Comparison of ENCODE assay signal across 8 cellular contexts in the genomic region with DNA sequence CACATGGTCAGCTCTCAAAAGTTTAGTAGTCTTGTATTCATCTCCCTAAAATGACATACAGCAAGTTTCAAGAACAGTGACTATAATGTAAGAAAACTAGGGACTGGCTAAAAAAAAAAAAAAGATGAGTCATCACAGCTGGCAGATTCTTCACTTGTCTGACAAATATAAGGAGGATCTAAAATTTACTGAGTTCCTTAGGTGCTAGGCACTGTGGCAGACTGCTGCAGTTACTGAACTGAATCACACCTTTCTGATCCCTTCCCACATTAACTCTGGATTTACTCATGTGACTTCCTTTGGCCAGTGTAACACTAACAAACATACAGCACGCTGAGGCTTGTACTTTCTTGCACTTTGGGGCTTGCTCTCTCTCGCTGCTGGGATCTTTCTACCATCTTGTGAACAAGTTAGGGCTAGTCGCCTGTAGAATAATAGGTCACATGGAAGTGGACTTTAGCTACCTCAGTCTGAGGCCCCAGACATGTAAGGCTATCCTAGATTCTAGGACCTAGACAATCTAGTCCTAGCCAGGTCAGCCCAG. TPM values are rescaled to one million over a fixed set of nuclear protein-coding genes. Genes with fewer than 3 reads are reported as not detected.
DNase-seq lines count a peak whose midpoint lies in the region; ATAC-seq and TF ChIP-seq lines count a peak whose summit lies in the region.

No MANE protein-coding gene starts in this region.

- WGBS in sigmoid colon, 2 donors, result 76 to 83% methylated on average over 3 of the region's 3 CpGs

- H3K36me3 ChIP-seq in DND-41 (ENCODE audit: insufficient read depth, low read length) (peaks cover 47% of the 10 kb centered on the region), sigmoid colon (no peaks in the 10 kb centered on the region)

- TF ChIP-seq EP300 in sigmoid colon (IDR thresholded peaks at IDR 0.05), result no peak

- no peak overlapping the region for H3K9ac ChIP-seq in DND-41 (ENCODE audit: low read depth, low read length)

- TF ChIP-seq CTCF in DND-41 (IDR thresholded peaks at IDR 0.05; ENCODE audit: borderline replicate concordance, extremely low read depth, low read length, poor library complexity, severe bottlenecking) (no peak), sigmoid colon (IDR thresholded peaks at IDR 0.05) (no peak)

- H3K27ac ChIP-seq in DND-41 (ENCODE audit: low read length), result no peak overlapping the region; the same call in 1 of the 2 replicates
- H3K27ac ChIP-seq in sigmoid colon, result peak overlapping the region in 1 of 4 donors; percentile 23

- peaks cover 3% of the 10 kb centered on the region; the same call in 1 of the 2 replicates for H4K20me1 ChIP-seq in DND-41 (ENCODE audit: insufficient read depth, low read length)

- no peak for DNase-seq in DND-41
- DNase-seq in activated CD4-positive, alpha-beta T cell treated with anti-CD3 and anti-CD28 coated beads, Interleukin-2, amount 50 U/mL, for 48 hours, result peak; percentile 10 to 23
- peak; percentile 72 for DNase-seq in glomerular visceral epithelial cell (ENCODE audit: extremely low spot score)
- peak; percentile 57 for DNase-seq in superior temporal gyrus (ENCODE audit: extremely low spot score)
- no peak for DNase-seq in sigmoid colon
- DNase-seq in SKM-1 treated with dmso at 0.1 percent for 144 hours (lab: John Stamatoyannopoulos, UW; ENCODE audit: unreplicated experiment), result no peak

- peak; percentile 65 for ATAC-seq in DND-41 (ENCODE audit: insufficient read depth, low read depth)
- peak; percentile 49 for ATAC-seq in HG02885 (IDR thresholded peaks at IDR 0.05; ENCODE audit: poor library complexity, unreplicated experiment)
- no peak for ATAC-seq in GM21576 (IDR thresholded peaks at IDR 0.05; ENCODE audit: unreplicated experiment)

- no peaks in the 10 kb centered on the region for H3K27me3 ChIP-seq in DND-41 (ENCODE audit: insufficient read depth, low read length, poor library complexity)
- no peaks in the 10 kb centered on the region for H3K27me3 ChIP-seq in sigmoid colon

- no peak overlapping the region for H3K4me2 ChIP-seq in DND-41 (ENCODE audit: insufficient read depth, low read length)

- H3K9me3 ChIP-seq in DND-41 (ENCODE audit: insufficient read depth, low read length, severe bottlenecking) (no peaks in the 10 kb centered on the region), sigmoid colon (no peaks in the 10 kb centered on the region)

- H3K4me3 ChIP-seq in DND-41 (ENCODE audit: low read depth in 1 of 2, low read length in 2 of 2), result no peak overlapping the region
- H3K4me3 ChIP-seq in sigmoid colon, result no peak overlapping the region

- intact Hi-C loops in sigmoid colon (cut with DNase I), result no loop called here

- H3K4me1 ChIP-seq in DND-41 (ENCODE audit: insufficient read depth, low read length) (no peaks in the 10 kb centered on the region), sigmoid colon (peaks cover 0 to 19% (median 14%) of the 10 kb centered on the region in 4 donors)

- H3K79me2 ChIP-seq in DND-41 (ENCODE audit: insufficient read depth, low read length), result peaks cover 86% of the 10 kb centered on the region

- TF ChIP-seq POLR2A in sigmoid colon (IDR thresholded peaks at IDR 0.05), result no peak

- H2AFZ ChIP-seq in DND-41 (ENCODE audit: low read depth, low read length), result no peak overlapping the region

RNA-seq across cellular contexts. Expression of a gene that starts 32.1 kb away (rescaled TPM):
- total RNA-seq in sigmoid colon, result 10 to 100 TPM; 18.2 to 25.2 (median 21.6) TPM
- polyA plus RNA-seq in sigmoid colon, result 10 to 100 TPM; 22.4 to 73.1 (median 31.8) TPM

Comparison
In these comparisons a context has a peak if more than half of its experiments do, and no peak if none do; other contexts are left out.
1. DNase-seq: peak in activated CD4-positive, alpha-beta T cell treated with anti-CD3 and anti-CD28 coated beads, Interleukin-2, amount 50 U/mL, for 48 hours (2 of 2), glomerular visceral epithelial cell (single experiment) and superior temporal gyrus (single experiment); none in DND-41 (single experiment), sigmoid colon (single experiment) and SKM-1 treated with dmso at 0.1 percent for 144 hours (single experiment).